ENCODE assay signal across 8 cellular contexts in the genomic region with DNA sequence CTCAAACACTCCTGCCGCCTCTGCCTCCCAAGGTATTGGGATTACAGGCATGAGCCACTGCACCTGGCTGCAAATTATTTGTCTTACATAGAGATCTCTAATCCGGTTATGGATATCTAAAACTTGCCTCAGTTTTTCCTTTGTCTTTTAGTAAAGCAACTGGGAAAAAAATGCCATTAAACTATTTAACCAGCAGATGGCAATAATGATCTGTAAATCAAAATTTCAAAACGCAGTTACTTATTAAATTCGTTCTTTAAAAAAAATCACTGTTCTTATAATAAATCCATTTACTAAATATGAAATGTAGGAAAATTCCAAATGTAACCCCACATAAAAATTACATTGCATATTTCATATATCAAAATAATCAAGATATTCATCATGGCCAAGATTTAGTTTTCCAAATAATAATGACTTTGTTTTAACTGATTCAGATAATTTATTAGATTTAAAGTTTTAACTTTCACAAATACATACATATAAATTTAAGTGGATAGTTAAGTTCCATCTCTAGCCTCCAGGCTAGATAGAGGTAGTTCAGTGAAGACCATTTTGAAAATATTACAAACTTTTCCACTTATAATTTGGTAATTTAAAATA.
DNase-seq lines count a peak whose midpoint lies in the region; ATAC-seq, FAIRE-seq and TF ChIP-seq lines count a peak whose summit lies in the region.
"Not testable (repeated sequence)": the region's sequence is repeated elsewhere in the genome, so short reads cannot be mapped to it uniquely, and the experiment has no call there.

No MANE protein-coding gene starts in this region.

- peak; percentile 63 for DNase-seq in ACHN
- DNase-seq in EL, result peak; percentile 17
- DNase-seq in LNCaP clone FGC (ENCODE audit: low read depth); heart right ventricle: not testable (repeated sequence)
- peak; percentile 14 for DNase-seq in NCI-H460 (ENCODE audit: extremely low read depth, low read depth)
- DNase-seq in SW480 (ENCODE audit: low spot score), result peak; percentile 50

- ATAC-seq in heart right ventricle, result not testable (repeated sequence)

- not testable (repeated sequence) for H3K9me3 ChIP-seq in heart right ventricle, neutrophil

- in situ Hi-C loops in ACHN (cut with HindIII; ENCODE audit: low pct_ligation_motif_present, low pct_unique_long_range_greater_than_20kb, low sequenced_read_pairs), result not testable (repeated sequence)

- TF ChIP-seq CTCF in LNCaP clone FGC (IDR thresholded peaks at IDR 0.05; ENCODE audit: control insufficient read depth, extremely low read depth, insufficient read depth), result peak; percentile 39
- TF ChIP-seq CTCF in heart right ventricle (IDR thresholded peaks at IDR 0.05), result peak; percentile 7 to 67 (median 57)
- TF ChIP-seq CTCF in neutrophil (IDR thresholded peaks at IDR 0.05), result peak; percentile 28

- 21 to 25% methylated on average over 4 of the region's 4 CpGs for WGBS in heart right ventricle, 2 donors

- H3K4me1 ChIP-seq in heart right ventricle, result peaks cover 0 to 15% (median 5%) of the 10 kb centered on the region in 9 donors
- H3K4me1 ChIP-seq in neutrophil (ENCODE audit: control insufficient read depth in 1 of 2, insufficient read depth in 1 of 2, low read depth in 1 of 2, low read length in 1 of 2), result peaks cover 18 to 21% of the 10 kb centered on the region in 2 experiments

- H3K36me3 ChIP-seq in heart right ventricle, neutrophil: not testable (repeated sequence)

- H3K27me3 ChIP-seq in heart right ventricle (peaks cover 0 to 26% (median 0%) of the 10 kb centered on the region in 7 donors), neutrophil (peaks cover 35% of the 10 kb centered on the region)

- FAIRE-seq in colon (lab: Jason Lieb, UNC), result peak; percentile 91

- intact Hi-C loops in heart right ventricle (cut with DNase I), result loop anchor here in 4 of 10 donors (2.0 to 10.0 kb wide), 4 partner anchors 289 to 349 kb away; a partner anchor contains a TSS

- H3K27ac ChIP-seq in heart right ventricle, neutrophil: not testable (repeated sequence)

- not testable (repeated sequence) for H3K4me3 ChIP-seq in LNCaP clone FGC (ENCODE audit: low read depth, low read length); heart right ventricle; neutrophil (ENCODE audit: low read depth in 1 of 2, low read length in 1 of 2)
